In genomic region chrX:110086916-110087484, GRCh38 we compare ENCODE assay signal across 8 cellular contexts.
DNase-seq lines count a peak whose midpoint lies in the region; ATAC-seq, FAIRE-seq and TF ChIP-seq lines count a peak whose summit lies in the region.

No MANE protein-coding gene starts in this region.

- intact Hi-C loops in natural killer cell (cut with micrococcal nuclease): no loop called here

- H3K4me1 ChIP-seq in gastroesophageal sphincter: peaks cover 0 to 7% (median 0%) of the 10 kb centered on the region in 3 donors

- no peak overlapping the region for H3K27ac ChIP-seq in gastroesophageal sphincter

- H3K36me3 ChIP-seq in gastroesophageal sphincter: no peaks in the 10 kb centered on the region

- WGBS in gastroesophageal sphincter (ENCODE audit: low coverage in 1 of 2), 2 donors: 92% methylated on average over 2 of the region's 2 CpGs; no CpG with 5 or more reads in 1 of the 2 donors

- H3K4me3 ChIP-seq in gastroesophageal sphincter: no peak overlapping the region

- no peak for DNase-seq in natural killer cell treated with Interleukin-12 subunit alpha and Interleukin-12 subunit beta and Interleukin-15 and Interleukin-18, amount 100 ng/mL, for 72 hours (ENCODE audit: low spot score)
- DNase-seq in natural killer cell: no peak
- peak; percentile 48 for DNase-seq in SIG-M5 (lab: John Stamatoyannopoulos, UW)
- DNase-seq in urothelium cell line (ENCODE audit: low spot score): peak; percentile 6
- DNase-seq in anterior cingulate cortex (lab: John Stamatoyannopoulos, UW): no peak
- DNase-seq in naive thymus-derived CD8-positive, alpha-beta T cell: no peak
- DNase-seq in NCI-H2107 treated with DMSO at 0.1 percent for 48 hours (lab: John Stamatoyannopoulos, UW; ENCODE audit: unreplicated experiment): no peak

- peak; percentile 40 to 41 for ATAC-seq in natural killer cell treated with Interleukin-12 subunit alpha and Interleukin-12 subunit beta and Interleukin-15 and Interleukin-18, amount 100 ng/mL, for 72 hours
- ATAC-seq in natural killer cell: no peak
- ATAC-seq in gastroesophageal sphincter: peak; percentile 43
- no peak for ATAC-seq in naive thymus-derived CD8-positive, alpha-beta T cell

- FAIRE-seq in urothelium cell line (lab: Jason Lieb, UNC): no peak

- H3K27me3 Mint-ChIP-seq in natural killer cell treated with Interleukin-12 subunit alpha and Interleukin-12 subunit beta and Interleukin-15 and Interleukin-18, amount 100 ng/mL, for 72 hours: peaks cover 0 to 3% of the 10 kb centered on the region in 2 donors
- H3K27me3 Mint-ChIP-seq in natural killer cell (ENCODE audit: low read depth in 2 of 2): no peaks in the 10 kb centered on the region
- H3K27me3 Mint-ChIP-seq in naive thymus-derived CD8-positive, alpha-beta T cell: no peaks in the 10 kb centered on the region

- H3K27me3 ChIP-seq in gastroesophageal sphincter: no peaks in the 10 kb centered on the region

- H3K4me3 Mint-ChIP-seq in natural killer cell treated with Interleukin-12 subunit alpha and Interleukin-12 subunit beta and Interleukin-15 and Interleukin-18, amount 100 ng/mL, for 72 hours: peak overlapping the region; percentile 52
- no peak overlapping the region for H3K4me3 Mint-ChIP-seq in natural killer cell
- no peak overlapping the region for H3K4me3 Mint-ChIP-seq in naive thymus-derived CD8-positive, alpha-beta T cell

- TF ChIP-seq POLR2A in gastroesophageal sphincter (IDR thresholded peaks at IDR 0.05): no peak

- no peaks in the 10 kb centered on the region for H3K9me3 ChIP-seq in gastroesophageal sphincter

- no peaks in the 10 kb centered on the region for H3K9me3 Mint-ChIP-seq in natural killer cell treated with Interleukin-12 subunit alpha and Interleukin-12 subunit beta and Interleukin-15 and Interleukin-18, amount 100 ng/mL, for 72 hours
- no peaks in the 10 kb centered on the region for H3K9me3 Mint-ChIP-seq in natural killer cell
- H3K9me3 Mint-ChIP-seq in naive thymus-derived CD8-positive, alpha-beta T cell: no peaks in the 10 kb centered on the region

- no peaks in the 10 kb centered on the region for H3K36me3 Mint-ChIP-seq in natural killer cell treated with Interleukin-12 subunit alpha and Interleukin-12 subunit beta and Interleukin-15 and Interleukin-18, amount 100 ng/mL, for 72 hours
- no peaks in the 10 kb centered on the region for H3K36me3 Mint-ChIP-seq in natural killer cell
- peaks cover 0 to 6% (median 1%) of the 10 kb centered on the region in 3 donors for H3K36me3 Mint-ChIP-seq in naive thymus-derived CD8-positive, alpha-beta T cell

- POLR2A ChIA-PET in naive thymus-derived CD8-positive, alpha-beta T cell (lab: Charles Lee): no interaction called here

- H3K27ac Mint-ChIP-seq in natural killer cell treated with Interleukin-12 subunit alpha and Interleukin-12 subunit beta and Interleukin-15 and Interleukin-18, amount 100 ng/mL, for 72 hours: peak overlapping the region; percentile 59 to 76
- peak overlapping the region in 1 of 2 donors; percentile 48 for H3K27ac Mint-ChIP-seq in natural killer cell
- peak overlapping the region in 4 of 10 donors; percentile 33 to 49 (median 40) for H3K27ac Mint-ChIP-seq in naive thymus-derived CD8-positive, alpha-beta T cell

- H3K4me1 Mint-ChIP-seq in natural killer cell treated with Interleukin-12 subunit alpha and Interleukin-12 subunit beta and Interleukin-15 and Interleukin-18, amount 100 ng/mL, for 72 hours (ENCODE audit: low read depth in 2 of 2): peaks cover 22 to 27% of the 10 kb centered on the region in 2 donors
- peaks cover 7 to 38% of the 10 kb centered on the region in 2 donors for H3K4me1 Mint-ChIP-seq in natural killer cell
- peaks cover 8 to 43% (median 36%) of the 10 kb centered on the region in 4 donors for H3K4me1 Mint-ChIP-seq in naive thymus-derived CD8-positive, alpha-beta T cell

- no peak for TF ChIP-seq CTCF in natural killer cell (IDR thresholded peaks at IDR 0.05)
- no peak for TF ChIP-seq CTCF in gastroesophageal sphincter (IDR thresholded peaks at IDR 0.05)

- TF ChIP-seq EP300 in gastroesophageal sphincter (IDR thresholded peaks at IDR 0.05): no peak

Comparison
In these comparisons a context has a peak if more than half of its experiments do, and no peak if none do; other contexts are left out.
1. ATAC-seq: peak in natural killer cell treated with Interleukin-12 subunit alpha and Interleukin-12 subunit beta and Interleukin-15 and Interleukin-18, amount 100 ng/mL, for 72 hours (2 of 2) and gastroesophageal sphincter (single experiment); none in natural killer cell (0 of 3) and naive thymus-derived CD8-positive, alpha-beta T cell (0 of 2).
2. DNase-seq: peak in SIG-M5 (single experiment) and urothelium cell line (single experiment); none in natural killer cell treated with Interleukin-12 subunit alpha and Interleukin-12 subunit beta and Interleukin-15 and Interleukin-18, amount 100 ng/mL, for 72 hours (single experiment), natural killer cell (single experiment), anterior cingulate cortex (0 of 58), naive thymus-derived CD8-positive, alpha-beta T cell (0 of 10) and NCI-H2107 treated with DMSO at 0.1 percent for 48 hours (single experiment).